9 cellular contexts compared by ENCODE assay signal in genomic region chr4:47484169-47484568, GRCh38. TPM values are rescaled to one million over a fixed set of nuclear protein-coding genes. Genes with fewer than 3 reads are reported as not detected.
DNase-seq lines count a peak whose midpoint lies in the region; ATAC-seq and TF ChIP-seq lines count a peak whose summit lies in the region.
"Had no signal": no experiment of that assay in that cellular context is flagged by ENCODE, and none has a peak within 500 bp of the region (broad histone marks: within the 10 kb centered on the region; RNA-seq: fewer than 3 reads in every experiment).

No MANE protein-coding gene starts in this region.

- no peaks in the 10 kb centered on the region for H3K9me3 Mint-ChIP-seq in activated T-cell treated with anti-CD3 and anti-CD28 coated beads, Interleukin-2, amount 50 U/mL, for 24 hours

- no peak for ATAC-seq in thoracic aorta (ENCODE audit: insufficient number of reproducible peaks, low FRiP score, low read depth)
- ATAC-seq in left lung = no peak

- H3K36me3 Mint-ChIP-seq in activated T-cell treated with anti-CD3 and anti-CD28 coated beads, Interleukin-2, amount 50 U/mL, for 24 hours (ENCODE audit: low read depth) = peaks cover 7% of the 10 kb centered on the region

- H3K4me3 Mint-ChIP-seq in activated T-cell treated with anti-CD3 and anti-CD28 coated beads, Interleukin-2, amount 50 U/mL, for 24 hours = peak overlapping the region; percentile 85

- H3K4me3 ChIP-seq in thoracic aorta = no peak overlapping the region
- H3K4me3 ChIP-seq in left lung = no peak overlapping the region

- in situ Hi-C loops in G401 (cut with HindIII; ENCODE audit: low sequenced_read_pairs) = no loop called here

- TF ChIP-seq CTCF in thoracic aorta (IDR thresholded peaks at IDR 0.05) (no peak), left lung (IDR thresholded peaks at IDR 0.05) (no peak)

- H3K9me3 ChIP-seq in thoracic aorta (no peaks in the 10 kb centered on the region), left lung (no peaks in the 10 kb centered on the region)

- intact Hi-C loops in left lung (cut with DNase I) = no loop called here

- no peaks in the 10 kb centered on the region for H3K36me3 ChIP-seq in thoracic aorta
- H3K36me3 ChIP-seq in left lung = no peaks in the 10 kb centered on the region

- no peaks in the 10 kb centered on the region for H3K27me3 ChIP-seq in thoracic aorta (replicated peaks; ENCODE audit: insufficient read depth)
- H3K27me3 ChIP-seq in left lung = no peaks in the 10 kb centered on the region

- no peak for DNase-seq in activated T-cell treated with anti-CD3 and anti-CD28 coated beads, Interleukin-2, amount 50 U/mL, for 24 hours
- no peak for DNase-seq in activated T-cell treated with anti-CD3 and anti-CD28 coated beads, Interleukin-2, amount 50 U/mL, for 48 hours
- peak; percentile 79 for DNase-seq in NCI-H526 treated with DMSO at 0.1 percent for 48 hours (lab: John Stamatoyannopoulos, UW)
- peak; percentile 89 for DNase-seq in epithelial cell of prostate (ENCODE audit: low read depth, low spot score)
- DNase-seq in thoracic aorta (ENCODE audit: low spot score) = no peak
- DNase-seq in AG20443 (ENCODE audit: low spot score) = no peak
- no peak for DNase-seq in G401 (ENCODE audit: low spot score)
- DNase-seq in left lung = no peak
- DNase-seq: islet precursor cell had no signal

- no peaks in the 10 kb centered on the region for H3K27me3 Mint-ChIP-seq in activated T-cell treated with anti-CD3 and anti-CD28 coated beads, Interleukin-2, amount 50 U/mL, for 24 hours

- peak overlapping the region; percentile 47 for H3K27ac Mint-ChIP-seq in activated T-cell treated with anti-CD3 and anti-CD28 coated beads, Interleukin-2, amount 50 U/mL, for 24 hours

- H3K4me1 Mint-ChIP-seq in activated T-cell treated with anti-CD3 and anti-CD28 coated beads, Interleukin-2, amount 50 U/mL, for 24 hours (ENCODE audit: low read depth) = peaks cover 27% of the 10 kb centered on the region

- H3K4me1 ChIP-seq in thoracic aorta (ENCODE audit: control insufficient read depth in 1 of 2, low read depth in 2 of 2) = peaks cover 11 to 24% of the 10 kb centered on the region in 2 donors
- H3K4me1 ChIP-seq in left lung = peaks cover 0 to 38% of the 10 kb centered on the region in 2 donors

- H3K27ac ChIP-seq in epithelial cell of prostate (peak overlapping the region; percentile 85), thoracic aorta (peak overlapping the region; percentile 80 to 87), left lung (peak overlapping the region in 1 of 2 donors; percentile 95)

RNA-seq across cellular contexts. Expression of gene ATP10D, which starts 0.9 kb away (rescaled TPM):
- 10 to 100 TPM; 54.2 to 96.1 TPM for total RNA-seq in thoracic aorta
- total RNA-seq in G401 (2014; rRNA removed; shearing (Covaris generic)) = 0.43 and 0.54 TPM in 2 replicates
- 10 to 100 TPM; 31.8 to 45.9 TPM for total RNA-seq in left lung

RNA-seq across cellular contexts. Expression of gene COMMD8, which starts 20.7 kb away (rescaled TPM):
- total RNA-seq in thoracic aorta (10 to 100 TPM in 1 of 2 donors, 1 to 10 TPM in 1; 7.5 to 18.4 TPM), left lung (10 to 100 TPM; 20.1 to 22.1 TPM)
- 41.1 and 43.4 TPM in 2 replicates for total RNA-seq in G401 (2014; rRNA removed; shearing (Covaris generic))

Comparison
In these comparisons a context has a peak if more than half of its experiments do, and no peak if none do; other contexts are left out.
1. DNase-seq: peak in NCI-H526 treated with DMSO at 0.1 percent for 48 hours (single experiment) and epithelial cell of prostate (single experiment); none in activated T-cell treated with anti-CD3 and anti-CD28 coated beads, Interleukin-2, amount 50 U/mL, for 24 hours (single experiment), activated T-cell treated with anti-CD3 and anti-CD28 coated beads, Interleukin-2, amount 50 U/mL, for 48 hours (0 of 2), thoracic aorta (single experiment), AG20443 (single experiment), G401 (single experiment) and left lung (0 of 2).
2. RNA of gene ATP10D, which starts 0.9 kb away (total RNA-seq): 54.2 to 96.1 TPM in thoracic aorta and 31.8 to 45.9 TPM in left lung; 0.43 to 0.54 TPM in G401; every median in the first group is over 10 times any median in the second.